In genomic region chr1:10765304-10765703, GRCh38 we compare ENCODE assay signal across 18 cellular contexts. TPM values are rescaled to one million over a fixed set of nuclear protein-coding genes. Genes with fewer than 3 reads are reported as not detected.
A peak's percentile ranks its signal among the peaks of the same experiment; 100 is the strongest.
DNase-seq lines count a peak whose midpoint lies in the region; FAIRE-seq and TF ChIP-seq lines count a peak whose summit lies in the region.
"Had no signal": no experiment of that assay in that cellular context is flagged by ENCODE, and none has a peak within 500 bp of the region (broad histone marks: within the 10 kb centered on the region; RNA-seq: fewer than 3 reads in every experiment).

No MANE protein-coding gene starts in this region.

- TF ChIP-seq POLR2A in sigmoid colon (IDR thresholded peaks at IDR 0.05) = no peak

- no peak for TF ChIP-seq CTCF in LNCaP clone FGC (IDR thresholded peaks at IDR 0.05; ENCODE audit: control insufficient read depth, extremely low read depth, insufficient read depth)
- no peak for TF ChIP-seq CTCF in colonic mucosa (IDR thresholded peaks at IDR 0.05)
- no peak for TF ChIP-seq CTCF in keratinocyte (optimal IDR thresholded peaks at IDR 0.05 in 1 of 3, IDR thresholded peaks at IDR 0.05 in 1 of 3, conservative IDR thresholded peaks at IDR 0.05 in 1 of 3; ENCODE audit: extremely low read depth in 1 of 3, insufficient read depth in 2 of 3, low read length in 3 of 3)
- TF ChIP-seq CTCF in sigmoid colon (IDR thresholded peaks at IDR 0.05) = no peak

- peaks cover 6% of the 10 kb centered on the region for H3K79me2 ChIP-seq in keratinocyte (ENCODE audit: control insufficient read depth, insufficient read depth, low read length)

- intact Hi-C loops in colonic mucosa (cut with DNase I) = no loop called here
- intact Hi-C loops in sigmoid colon (cut with DNase I) = no loop called here

- peak; percentile 73 for FAIRE-seq in keratinocyte (lab: Jason Lieb, UNC)

- H3K4me3 ChIP-seq in LNCaP clone FGC (ENCODE audit: low read depth, low read length) (peak overlapping the region; percentile 26; the same call in 1 of the 2 replicates), colonic mucosa (no peak overlapping the region), keratinocyte (ENCODE audit: control insufficient read depth in 2 of 3, extremely low read depth in 1 of 3, insufficient read depth in 2 of 3, low read depth in 1 of 3, low read length in 3 of 3) (peak overlapping the region in 2 of 3 experiments; percentile 10 to 20), sigmoid colon (no peak overlapping the region)
- H3K4me3 ChIP-seq: adrenal gland, lung had no signal

- no peaks in the 10 kb centered on the region for H4K20me1 ChIP-seq in keratinocyte (ENCODE audit: control insufficient read depth, extremely low read depth, insufficient read depth, low read length)

- no peaks in the 10 kb centered on the region for H3K9me3 ChIP-seq in colonic mucosa
- no peaks in the 10 kb centered on the region for H3K9me3 ChIP-seq in keratinocyte (ENCODE audit: control insufficient read depth, low read depth, low read length)
- no peaks in the 10 kb centered on the region for H3K9me3 ChIP-seq in sigmoid colon
- H3K9me3 ChIP-seq: adrenal gland had no signal

- H3K36me3 ChIP-seq in colonic mucosa (no peaks in the 10 kb centered on the region), keratinocyte (ENCODE audit: control insufficient read depth in 2 of 2, extremely low read depth in 1 of 2, insufficient read depth in 2 of 2, low read length in 2 of 2) (no peaks in the 10 kb centered on the region), sigmoid colon (peaks cover 0 to 1% (median 0%) of the 10 kb centered on the region in 4 donors)
- H3K36me3 ChIP-seq: adrenal gland had no signal

- no peaks in the 10 kb centered on the region for H3K9me1 ChIP-seq in keratinocyte (ENCODE audit: control insufficient read depth, extremely low read depth, insufficient read depth, low read length)

- DNase-seq in LNCaP clone FGC (ENCODE audit: low read depth) (no peak), colonic mucosa (no peak), keratinocyte (ENCODE audit: low read depth, low spot score) (no peak), sigmoid colon (no peak), SW 1271 (lab: John Stamatoyannopoulos, UW) (no peak), occipital lobe (lab: John Stamatoyannopoulos, UW) (no peak), SKM-1 (lab: John Stamatoyannopoulos, UW; ENCODE audit: unreplicated experiment) (no peak)
- no peak for DNase-seq in activated CD8-positive, alpha-beta memory T cell treated with anti-CD3 and anti-CD28 coated beads, Interleukin-2, amount 50 U/mL, for 48 hours
- DNase-seq: activated B cell treated with CpG ODN at 0.5 μM for 24 hours; activated CD8-positive, alpha-beta T cell treated with anti-CD3 and anti-CD28 coated beads for 36 hours; activated naive CD4-positive, alpha-beta T cell; activated T-cell treated with anti-CD3 and anti-CD28 coated beads, Interleukin-2, amount 50 U/mL, for 24 hours; adrenal gland; hippocampal formation; NCI-H526; retina; T1000 had no signal

- H3K4me1 ChIP-seq in colonic mucosa (peaks cover 18% of the 10 kb centered on the region), keratinocyte (ENCODE audit: control insufficient read depth, extremely low read depth, insufficient read depth, low read length) (peaks cover 19% of the 10 kb centered on the region), sigmoid colon (peaks cover 0 to 65% (median 32%) of the 10 kb centered on the region in 4 donors)
- H3K4me1 ChIP-seq: adrenal gland had no signal

- dilution Hi-C loops in keratinocyte (cut with MboI; ENCODE audit: extremely low pct_ligation_motif_present, low sequenced_read_pairs) = no loop called here

- 20 to 72% methylated on average over 15 of the region's 15 CpGs for WGBS in sigmoid colon, 2 donors

- H3K9ac ChIP-seq in colonic mucosa (ENCODE audit: low read depth in 2 of 2, low read length in 2 of 2) = peak overlapping the region; percentile 35 to 79
- H3K9ac ChIP-seq in keratinocyte (ENCODE audit: control insufficient read depth, extremely low read depth, insufficient read depth, low read length) = peak overlapping the region; percentile 70

- H3K27ac ChIP-seq in colonic mucosa = peak overlapping the region; percentile 62
- H3K27ac ChIP-seq in keratinocyte (ENCODE audit: control insufficient read depth, insufficient read depth, low read length) = peak overlapping the region; percentile 69
- H3K27ac ChIP-seq in sigmoid colon = peak overlapping the region in 3 of 4 donors; percentile 25 to 65 (median 34)
- H3K27ac ChIP-seq: adrenal gland had no signal

- H3K4me2 ChIP-seq in keratinocyte (ENCODE audit: control insufficient read depth, extremely low read depth, insufficient read depth, low read depth, low read length) = peak overlapping the region; percentile 80

- peak overlapping the region; percentile 75 for H2AFZ ChIP-seq in keratinocyte (ENCODE audit: control insufficient read depth, low read length)

- no peaks in the 10 kb centered on the region for H3K27me3 ChIP-seq in colonic mucosa
- H3K27me3 ChIP-seq in keratinocyte (ENCODE audit: control insufficient read depth, extremely low read depth, insufficient read depth, low read length) = no peaks in the 10 kb centered on the region
- no peaks in the 10 kb centered on the region for H3K27me3 ChIP-seq in sigmoid colon
- H3K27me3 ChIP-seq: adrenal gland had no signal

- TF ChIP-seq EP300 in sigmoid colon (IDR thresholded peaks at IDR 0.05) = no peak

RNA-seq across cellular contexts. Expression of gene CASZ1, which starts 31.1 kb away (rescaled TPM):
- 10 to 100 TPM; 45.0 to 56.0 TPM for total RNA-seq in colonic mucosa
- 2.8 to 5.0 TPM (median 4.4 TPM) in 3 replicates for polyA plus RNA-seq in keratinocyte
- 66.1 TPM for polyA plus RNA-seq in keratinocyte (2011; ENCODE audit: low read depth)
- 2.4 and 4.8 TPM in 2 replicates for polyA plus RNA-seq in keratinocyte (2011; cell fraction: cytosol; rRNA removed)
- polyA plus RNA-seq in keratinocyte (2011; cell fraction: nucleus; rRNA removed) = 18.6 and 23.7 TPM in 2 replicates
- polyA plus RNA-seq in keratinocyte (2012; ENCODE audit: low replicate concordance) = 5.9 and 27.8 TPM in 2 replicates
- polyA minus RNA-seq in keratinocyte = 5.2 to 17.9 TPM (median 7.7 TPM) in 3 replicates
- 9.6 TPM for polyA minus RNA-seq in keratinocyte (2011; cell fraction: cytosol; rRNA and poly(A)+ RNA removed)
- polyA minus RNA-seq in keratinocyte (2011; cell fraction: nucleus; rRNA and poly(A)+ RNA removed) = 17.5 and 18.8 TPM in 2 replicates
- 10 to 100 TPM; 12.7 to 47.9 (median 32.3) TPM for total RNA-seq in sigmoid colon
- 10 to 100 TPM in 1 of 3 donors, 1 to 10 TPM in 2; 4.2 to 23.6 (median 9.2) TPM for polyA plus RNA-seq in sigmoid colon
- total RNA-seq in occipital lobe = 0.62 TPM

Comparison
In these comparisons a context has a peak if more than half of its experiments do, and no peak if none do; other contexts are left out.
1. H3K4me3 ChIP-seq: peak in LNCaP clone FGC (single experiment) and keratinocyte (2 of 3); none in colonic mucosa (single experiment) and sigmoid colon (0 of 4).
2. Peak in every context shown above with its lines, with median percentiles within 50 percentile points of each other: H3K27ac ChIP-seq.